ENCODE assay signal across 9 cellular contexts in genomic region chr5:172235132-172235780, GRCh38. TPM values are rescaled to one million over a fixed set of nuclear protein-coding genes. Genes with fewer than 3 reads are reported as not detected.
A peak's percentile ranks its signal among the peaks of the same experiment; 100 is the strongest.
DNase-seq lines count a peak whose midpoint lies in the region; ATAC-seq and TF ChIP-seq lines count a peak whose summit lies in the region.
"Had no signal": no experiment of that assay in that cellular context is flagged by ENCODE, and none has a peak within 500 bp of the region (broad histone marks: within the 10 kb centered on the region; RNA-seq: fewer than 3 reads in every experiment).

No MANE protein-coding gene starts in this region.

- H3K4me3 ChIP-seq in Peyer's patch (no peak overlapping the region), prostate gland (no peak overlapping the region), thyroid gland (replicated peaks in 1 of 3) (no peak overlapping the region)

- H3K27ac ChIP-seq in Peyer's patch (peak overlapping the region in 2 of 4 donors; percentile 69 to 70), prostate gland (peak overlapping the region in 1 of 2 donors; percentile 13), thyroid gland (no peak overlapping the region)

- TF ChIP-seq CTCF in Peyer's patch (IDR thresholded peaks at IDR 0.05) (no peak), prostate gland (IDR thresholded peaks at IDR 0.05) (no peak), thyroid gland (IDR thresholded peaks at IDR 0.05) (no peak)

- intact Hi-C loops in prostate gland (cut with DNase I) (no loop called here), thyroid gland (cut with DNase I) (no loop called here)

- H3K27me3 ChIP-seq in Peyer's patch (no peaks in the 10 kb centered on the region), prostate gland (replicated peaks; ENCODE audit: insufficient read depth) (no peaks in the 10 kb centered on the region), thyroid gland (no peaks in the 10 kb centered on the region)

- DNase-seq in DMS53 treated with DMSO at 0.1 percent for 48 hours (lab: John Stamatoyannopoulos, UW; ENCODE audit: unreplicated experiment) (peak; percentile 32), NCI-H69 (lab: John Stamatoyannopoulos, UW) (peak; percentile 5), kidney tubule cell (ENCODE audit: low spot score) (peak; percentile 55), Peyer's patch (no peak), prostate gland (ENCODE audit: low spot score) (no peak), thyroid gland (no peak)
- no peak for DNase-seq in activated effector memory CD4-positive, alpha-beta T cell treated with anti-CD3 and anti-CD28 coated beads, Interleukin-2, amount 50 U/mL, for 16 hours
- DNase-seq: NCI-H446 had no signal

- TF ChIP-seq POLR2A in Peyer's patch (IDR thresholded peaks at IDR 0.05) (no peak), prostate gland (IDR thresholded peaks at IDR 0.05) (no peak), thyroid gland (IDR thresholded peaks at IDR 0.05) (no peak)

- WGBS in prostate gland: 13% methylated on average over 4 of the region's 4 CpGs
- WGBS in thyroid gland, 2 donors: 43 to 49% methylated on average over 4 of the region's 4 CpGs

- H3K9me3 ChIP-seq in Peyer's patch (no peaks in the 10 kb centered on the region), prostate gland (no peaks in the 10 kb centered on the region), thyroid gland (no peaks in the 10 kb centered on the region)

- peaks cover 0 to 30% (median 0%) of the 10 kb centered on the region in 4 donors for H3K4me1 ChIP-seq in Peyer's patch
- H3K4me1 ChIP-seq in prostate gland (replicated peaks): no peaks in the 10 kb centered on the region
- no peaks in the 10 kb centered on the region for H3K4me1 ChIP-seq in thyroid gland

- ATAC-seq in GM21717 (IDR thresholded peaks at IDR 0.05; ENCODE audit: unreplicated experiment): peak; percentile 80

- peaks cover 0 to 38% (median 0%) of the 10 kb centered on the region in 3 donors for H3K36me3 ChIP-seq in Peyer's patch
- H3K36me3 ChIP-seq in prostate gland: no peaks in the 10 kb centered on the region
- peaks cover 0 to 10% of the 10 kb centered on the region in 2 donors for H3K36me3 ChIP-seq in thyroid gland

RNA-seq across cellular contexts. Expression of gene EFCAB9, which starts 41.3 kb away (rescaled TPM):
- total RNA-seq in Peyer's patch (not detected), prostate gland (not detected), thyroid gland (not detected)

RNA-seq across cellular contexts. Expression of gene STK10, which starts 47.2 kb away (rescaled TPM):
- total RNA-seq in Peyer's patch: 100 to 1,000 TPM in 1 of 4 donors, 10 to 100 TPM in 3; 26.3 to 202 (median 68.1) TPM
- 10 to 100 TPM in 1 of 2 donors, 1 to 10 TPM in 1; 4.6 to 73.3 TPM for total RNA-seq in prostate gland
- 10 to 100 TPM in 1 of 4 donors, 1 to 10 TPM in 3; 5.5 to 11.6 (median 8.6) TPM for total RNA-seq in thyroid gland

RNA-seq across cellular contexts. Expression of gene UBTD2, which starts 48.3 kb away (rescaled TPM):
- total RNA-seq in Peyer's patch (10 to 100 TPM; 21.6 to 38.2 (median 25.2) TPM), prostate gland (10 to 100 TPM; 14.3 to 28.2 TPM), thyroid gland (10 to 100 TPM; 15.9 to 28.6 (median 22.5) TPM)

Comparison
In these comparisons a context has a peak if more than half of its experiments do, and no peak if none do; other contexts are left out.
1. DNase-seq: peak in DMS53 treated with DMSO at 0.1 percent for 48 hours (single experiment), NCI-H69 (single experiment) and kidney tubule cell (single experiment); none in Peyer's patch (0 of 3), prostate gland (single experiment), thyroid gland (0 of 2) and activated effector memory CD4-positive, alpha-beta T cell treated with anti-CD3 and anti-CD28 coated beads, Interleukin-2, amount 50 U/mL, for 16 hours (single experiment).